In the genomic region with DNA sequence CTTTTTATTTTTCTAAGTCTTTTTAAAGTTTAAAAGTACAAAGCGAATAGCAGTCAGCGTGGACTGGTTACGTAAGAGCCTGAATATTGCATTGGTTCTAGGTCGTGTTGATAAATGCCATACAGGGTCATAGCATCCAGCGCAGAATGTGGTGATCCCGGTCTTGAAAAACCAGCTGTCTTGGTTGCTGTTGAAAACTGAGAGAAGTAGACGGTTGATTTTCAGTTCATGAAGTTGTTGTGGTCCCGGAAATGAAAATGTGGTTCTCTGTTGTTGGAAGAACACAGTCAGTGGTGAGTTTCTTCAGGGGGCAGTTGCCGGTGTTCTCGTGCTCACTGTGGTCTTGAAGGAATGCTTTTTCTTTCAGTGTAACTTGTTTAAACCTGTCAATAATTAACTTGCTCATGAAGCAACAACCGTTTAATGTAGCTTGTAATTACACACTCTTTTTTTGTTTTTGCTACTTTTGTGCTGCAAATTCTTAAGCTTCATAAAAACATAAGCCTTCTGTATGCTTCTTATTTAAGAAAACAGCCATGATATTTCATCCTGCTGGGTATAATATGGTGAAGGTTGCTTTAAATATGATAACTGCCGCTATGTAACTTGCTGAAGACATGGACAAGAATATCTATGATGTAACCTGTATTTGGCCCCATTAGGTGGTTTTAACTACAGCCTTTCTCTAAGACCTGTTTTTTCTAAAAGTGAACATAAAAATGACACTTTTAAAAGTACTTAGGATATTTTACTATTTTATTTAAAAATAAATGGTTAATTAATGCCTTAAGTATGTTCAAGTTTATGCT, we compare ENCODE assay signal across 12 cellular contexts.
DNase-seq lines count a peak whose midpoint lies in the region; FAIRE-seq and TF ChIP-seq lines count a peak whose summit lies in the region.
"Had no signal": no experiment of that assay in that cellular context is flagged by ENCODE, and none has a peak within 500 bp of the region (broad histone marks: within the 10 kb centered on the region; RNA-seq: fewer than 3 reads in every experiment).

No MANE protein-coding gene starts in this region.

- H3K36me3 Mint-ChIP-seq in activated T-helper 2 cell treated with anti-CD3 and anti-CD28 coated beads, Interferon-gamma antibody, Interleukin-2, Interleukin-4, amounts not matched to agents 10 μg/mL and 5 μg/mL and 100 μg/mL, durations not matched to agents 14 hours and 24 hours and 36 hours (ENCODE audit: low read depth) = no peaks in the 10 kb centered on the region
- H3K36me3 Mint-ChIP-seq: activated naive CD4-positive, alpha-beta T cell treated with anti-CD3 and anti-CD28 coated beads, Interleukin-2, amount 50 U/mL, for 24 hours had no signal

- no peaks in the 10 kb centered on the region for H3K27me3 ChIP-seq in suprapubic skin

- peaks cover 3% of the 10 kb centered on the region for H3K27me3 Mint-ChIP-seq in activated T-helper 2 cell treated with anti-CD3 and anti-CD28 coated beads, Interferon-gamma antibody, Interleukin-2, Interleukin-4, amounts not matched to agents 10 μg/mL and 5 μg/mL and 100 μg/mL, durations not matched to agents 14 hours and 24 hours and 36 hours (ENCODE audit: low read depth)
- H3K27me3 Mint-ChIP-seq: memory B cell had no signal

- no peaks in the 10 kb centered on the region for H3K4me1 Mint-ChIP-seq in activated T-helper 2 cell treated with anti-CD3 and anti-CD28 coated beads, Interferon-gamma antibody, Interleukin-2, Interleukin-4, amounts not matched to agents 10 μg/mL and 5 μg/mL and 100 μg/mL, durations not matched to agents 14 hours and 24 hours and 36 hours (ENCODE audit: low read depth)
- H3K4me1 Mint-ChIP-seq: activated naive CD4-positive, alpha-beta T cell treated with anti-CD3 and anti-CD28 coated beads, Interleukin-2, amount 50 U/mL, for 24 hours; memory B cell had no signal

- no peak overlapping the region for H3K27ac Mint-ChIP-seq in activated T-helper 2 cell treated with anti-CD3 and anti-CD28 coated beads, Interferon-gamma antibody, Interleukin-2, Interleukin-4, amounts not matched to agents 10 μg/mL and 5 μg/mL and 100 μg/mL, durations not matched to agents 14 hours and 24 hours and 36 hours
- H3K27ac Mint-ChIP-seq: activated naive CD4-positive, alpha-beta T cell treated with anti-CD3 and anti-CD28 coated beads, Interleukin-2, amount 50 U/mL, for 24 hours; memory B cell had no signal

- no peak overlapping the region for H3K4me3 Mint-ChIP-seq in activated T-helper 2 cell treated with anti-CD3 and anti-CD28 coated beads, Interferon-gamma antibody, Interleukin-2, Interleukin-4, amounts not matched to agents 10 μg/mL and 5 μg/mL and 100 μg/mL, durations not matched to agents 14 hours and 24 hours and 36 hours (ENCODE audit: low read depth)
- H3K4me3 Mint-ChIP-seq: activated naive CD4-positive, alpha-beta T cell treated with anti-CD3 and anti-CD28 coated beads, Interleukin-2, amount 50 U/mL, for 24 hours; memory B cell had no signal

- no peak for FAIRE-seq in GM19239 (lab: Jason Lieb, UNC)

- H3K9me3 Mint-ChIP-seq in activated T-helper 2 cell treated with anti-CD3 and anti-CD28 coated beads, Interferon-gamma antibody, Interleukin-2, Interleukin-4, amounts not matched to agents 10 μg/mL and 5 μg/mL and 100 μg/mL, durations not matched to agents 14 hours and 24 hours and 36 hours = no peaks in the 10 kb centered on the region
- H3K9me3 Mint-ChIP-seq: activated naive CD4-positive, alpha-beta T cell treated with anti-CD3 and anti-CD28 coated beads, Interleukin-2, amount 50 U/mL, for 24 hours; memory B cell had no signal

- peak; percentile 64 for DNase-seq in Jurkat, Clone E6-1 (ENCODE audit: low read depth, low spot score)
- DNase-seq in brain pericyte (ENCODE audit: low read depth, low spot score) (peak; percentile 45), left kidney (ENCODE audit: low read depth, low spot score) (peak; percentile 73), suprapubic skin (ENCODE audit: low spot score in 2 of 2) (no peak), GM19239 (ENCODE audit: insufficient read length, low spot score) (no peak), activated gamma-delta T cell treated with Interleukin-2 at 50 U/mL for 16 hours (no peak)
- no peak for DNase-seq in activated T-helper 2 cell treated with anti-CD3 and anti-CD28 coated beads, Interferon-gamma antibody, Interleukin-2, Interleukin-4, amounts not matched to agents 10 μg/mL and 5 μg/mL and 100 μg/mL, durations not matched to agents 14 hours and 24 hours and 36 hours (ENCODE audit: low spot score)
- DNase-seq: activated CD4-positive, alpha-beta T cell treated with anti-CD3 and anti-CD28 coated beads, Interleukin-2, amount 50 U/mL, for 1 hour; GM23248; NCI-H510A had no signal

- 66% methylated on average over 12 of the region's 12 CpGs for WGBS in suprapubic skin

- intact Hi-C loops in activated T-helper 2 cell treated with anti-CD3 and anti-CD28 coated beads, Interferon-gamma antibody, Interleukin-2, Interleukin-4, amounts not matched to agents 10 μg/mL and 5 μg/mL and 100 μg/mL, durations not matched to agents 14 hours and 24 hours and 36 hours (cut with micrococcal nuclease) = no loop called here

- no peaks in the 10 kb centered on the region for H3K9me3 ChIP-seq in suprapubic skin

- TF ChIP-seq EP300 in suprapubic skin (IDR thresholded peaks at IDR 0.05) = no peak

- no peak for TF ChIP-seq POLR2A in suprapubic skin (IDR thresholded peaks at IDR 0.05)

- no peak overlapping the region for H3K4me3 ChIP-seq in Jurkat, Clone E6-1 (ENCODE audit: low read length)
- H3K4me3 ChIP-seq in suprapubic skin = no peak overlapping the region
- H3K4me3 ChIP-seq: GM23248 had no signal

- peaks cover 28% of the 10 kb centered on the region for H3K36me3 ChIP-seq in suprapubic skin

- H3K4me1 ChIP-seq in suprapubic skin = no peaks in the 10 kb centered on the region

- peak overlapping the region; percentile 67 for H3K27ac ChIP-seq in suprapubic skin
- H3K27ac ChIP-seq: GM23248 had no signal

- TF ChIP-seq CTCF in suprapubic skin (IDR thresholded peaks at IDR 0.05) = no peak

Comparison
In these comparisons a context has a peak if more than half of its experiments do, and no peak if none do; other contexts are left out.
1. DNase-seq: peak in Jurkat, Clone E6-1 (single experiment), brain pericyte (single experiment) and left kidney (single experiment); none in suprapubic skin (0 of 2), GM19239 (single experiment), activated T-helper 2 cell treated with anti-CD3 and anti-CD28 coated beads, Interferon-gamma antibody, Interleukin-2, Interleukin-4, amounts not matched to agents 10 μg/mL and 5 μg/mL and 100 μg/mL, durations not matched to agents 14 hours and 24 hours and 36 hours (single experiment) and activated gamma-delta T cell treated with Interleukin-2 at 50 U/mL for 16 hours (single experiment).